In genomic region chr17:67717624-67718324, GRCh38 we compare ENCODE assay signal across 1 cellular context.
TF ChIP-seq lines count a peak whose summit lies in the region.

Gene NOL11 (plus strand): TSS chr17:67717936. CDS start chr17:67717948, 12 bp downstream.

TF ChIP-seq in K562, 482 proteins besides CTCF, POLR2A, EP300 and RAD21 (continued from another document and continues in another):
- TF ChIP-seq, protein P1, sequence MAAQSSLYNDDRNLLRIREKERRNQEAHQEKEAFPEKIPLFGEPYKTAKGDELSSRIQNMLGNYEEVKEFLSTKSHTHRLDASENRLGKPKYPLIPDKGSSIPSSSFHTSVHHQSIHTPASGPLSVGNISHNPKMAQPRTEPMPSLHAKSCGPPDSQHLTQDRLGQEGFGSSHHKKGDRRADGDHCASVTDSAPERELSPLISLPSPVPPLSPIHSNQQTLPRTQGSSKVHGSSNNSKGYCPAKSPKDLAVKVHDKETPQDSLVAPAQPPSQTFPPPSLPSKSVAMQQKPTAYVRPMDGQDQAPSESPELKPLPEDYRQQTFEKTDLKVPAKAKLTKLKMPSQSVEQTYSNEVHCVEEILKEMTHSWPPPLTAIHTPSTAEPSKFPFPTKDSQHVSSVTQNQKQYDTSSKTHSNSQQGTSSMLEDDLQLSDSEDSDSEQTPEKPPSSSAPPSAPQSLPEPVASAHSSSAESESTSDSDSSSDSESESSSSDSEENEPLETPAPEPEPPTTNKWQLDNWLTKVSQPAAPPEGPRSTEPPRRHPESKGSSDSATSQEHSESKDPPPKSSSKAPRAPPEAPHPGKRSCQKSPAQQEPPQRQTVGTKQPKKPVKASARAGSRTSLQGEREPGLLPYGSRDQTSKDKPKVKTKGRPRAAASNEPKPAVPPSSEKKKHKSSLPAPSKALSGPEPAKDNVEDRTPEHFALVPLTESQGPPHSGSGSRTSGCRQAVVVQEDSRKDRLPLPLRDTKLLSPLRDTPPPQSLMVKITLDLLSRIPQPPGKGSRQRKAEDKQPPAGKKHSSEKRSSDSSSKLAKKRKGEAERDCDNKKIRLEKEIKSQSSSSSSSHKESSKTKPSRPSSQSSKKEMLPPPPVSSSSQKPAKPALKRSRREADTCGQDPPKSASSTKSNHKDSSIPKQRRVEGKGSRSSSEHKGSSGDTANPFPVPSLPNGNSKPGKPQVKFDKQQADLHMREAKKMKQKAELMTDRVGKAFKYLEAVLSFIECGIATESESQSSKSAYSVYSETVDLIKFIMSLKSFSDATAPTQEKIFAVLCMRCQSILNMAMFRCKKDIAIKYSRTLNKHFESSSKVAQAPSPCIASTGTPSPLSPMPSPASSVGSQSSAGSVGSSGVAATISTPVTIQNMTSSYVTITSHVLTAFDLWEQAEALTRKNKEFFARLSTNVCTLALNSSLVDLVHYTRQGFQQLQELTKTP (IDR thresholded peaks at IDR 0.05; ENCODE audit: low read depth in 1 of 2, partially characterized antibody in 2 of 2), result peak; percentile 24 to 38
- TF ChIP-seq, protein P2, sequence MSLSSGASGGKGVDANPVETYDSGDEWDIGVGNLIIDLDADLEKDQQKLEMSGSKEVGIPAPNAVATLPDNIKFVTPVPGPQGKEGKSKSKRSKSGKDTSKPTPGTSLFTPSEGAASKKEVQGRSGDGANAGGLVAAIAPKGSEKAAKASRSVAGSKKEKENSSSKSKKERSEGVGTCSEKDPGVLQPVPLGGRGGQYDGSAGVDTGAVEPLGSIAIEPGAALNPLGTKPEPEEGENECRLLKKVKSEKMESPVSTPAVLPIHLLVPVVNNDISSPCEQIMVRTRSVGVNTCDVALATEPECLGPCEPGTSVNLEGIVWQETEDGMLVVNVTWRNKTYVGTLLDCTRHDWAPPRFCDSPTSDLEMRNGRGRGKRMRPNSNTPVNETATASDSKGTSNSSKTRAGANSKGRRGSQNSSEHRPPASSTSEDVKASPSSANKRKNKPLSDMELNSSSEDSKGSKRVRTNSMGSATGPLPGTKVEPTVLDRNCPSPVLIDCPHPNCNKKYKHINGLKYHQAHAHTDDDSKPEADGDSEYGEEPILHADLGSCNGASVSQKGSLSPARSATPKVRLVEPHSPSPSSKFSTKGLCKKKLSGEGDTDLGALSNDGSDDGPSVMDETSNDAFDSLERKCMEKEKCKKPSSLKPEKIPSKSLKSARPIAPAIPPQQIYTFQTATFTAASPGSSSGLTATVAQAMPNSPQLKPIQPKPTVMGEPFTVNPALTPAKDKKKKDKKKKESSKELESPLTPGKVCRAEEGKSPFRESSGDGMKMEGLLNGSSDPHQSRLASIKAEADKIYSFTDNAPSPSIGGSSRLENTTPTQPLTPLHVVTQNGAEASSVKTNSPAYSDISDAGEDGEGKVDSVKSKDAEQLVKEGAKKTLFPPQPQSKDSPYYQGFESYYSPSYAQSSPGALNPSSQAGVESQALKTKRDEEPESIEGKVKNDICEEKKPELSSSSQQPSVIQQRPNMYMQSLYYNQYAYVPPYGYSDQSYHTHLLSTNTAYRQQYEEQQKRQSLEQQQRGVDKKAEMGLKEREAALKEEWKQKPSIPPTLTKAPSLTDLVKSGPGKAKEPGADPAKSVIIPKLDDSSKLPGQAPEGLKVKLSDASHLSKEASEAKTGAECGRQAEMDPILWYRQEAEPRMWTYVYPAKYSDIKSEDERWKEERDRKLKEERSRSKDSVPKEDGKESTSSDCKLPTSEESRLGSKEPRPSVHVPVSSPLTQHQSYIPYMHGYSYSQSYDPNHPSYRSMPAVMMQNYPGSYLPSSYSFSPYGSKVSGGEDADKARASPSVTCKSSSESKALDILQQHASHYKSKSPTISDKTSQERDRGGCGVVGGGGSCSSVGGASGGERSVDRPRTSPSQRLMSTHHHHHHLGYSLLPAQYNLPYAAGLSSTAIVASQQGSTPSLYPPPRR (CRISPR knock-in tag; IDR thresholded peaks at IDR 0.05; ENCODE audit: borderline replicate concordance), result 0 out of 2 replicates have a peak, but pooled peaks have one; percentile 64
- TF ChIP-seq ZKSCAN8 (CRISPR knock-in tag; IDR thresholded peaks at IDR 0.05), result no peak
- peak; percentile 99 for TF ChIP-seq CHD2 (IDR thresholded peaks at IDR 0.05; ENCODE audit: low read depth, low read length)
- no peak for TF ChIP-seq SMARCB1 (IDR thresholded peaks at IDR 0.05; ENCODE audit: insufficient read length, low read depth)
- TF ChIP-seq PRMT5 (CRISPR knock-in tag; IDR thresholded peaks at IDR 0.05), result no peak
- no peak for TF ChIP-seq CHD4 (IDR thresholded peaks at IDR 0.05; ENCODE audit: insufficient read depth, insufficient replicate concordance, low read depth, low read length, poor library complexity, severe bottlenecking)
- TF ChIP-seq DLX4 (CRISPR knock-in tag; IDR thresholded peaks at IDR 0.05), result no peak
- peak; percentile 97 for TF ChIP-seq SP1 (CRISPR knock-in tag; IDR thresholded peaks at IDR 0.05)
- peak; percentile 62 to 87 for TF ChIP-seq MNT (conservative IDR thresholded peaks at IDR 0.05)
- TF ChIP-seq, protein P3, sequence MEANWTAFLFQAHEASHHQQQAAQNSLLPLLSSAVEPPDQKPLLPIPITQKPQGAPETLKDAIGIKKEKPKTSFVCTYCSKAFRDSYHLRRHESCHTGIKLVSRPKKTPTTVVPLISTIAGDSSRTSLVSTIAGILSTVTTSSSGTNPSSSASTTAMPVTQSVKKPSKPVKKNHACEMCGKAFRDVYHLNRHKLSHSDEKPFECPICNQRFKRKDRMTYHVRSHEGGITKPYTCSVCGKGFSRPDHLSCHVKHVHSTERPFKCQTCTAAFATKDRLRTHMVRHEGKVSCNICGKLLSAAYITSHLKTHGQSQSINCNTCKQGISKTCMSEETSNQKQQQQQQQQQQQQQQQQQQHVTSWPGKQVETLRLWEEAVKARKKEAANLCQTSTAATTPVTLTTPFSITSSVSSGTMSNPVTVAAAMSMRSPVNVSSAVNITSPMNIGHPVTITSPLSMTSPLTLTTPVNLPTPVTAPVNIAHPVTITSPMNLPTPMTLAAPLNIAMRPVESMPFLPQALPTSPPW (CRISPR knock-in tag; IDR thresholded peaks at IDR 0.05), result peak; percentile 77
- TF ChIP-seq ZNF512 (tag; IDR thresholded peaks at IDR 0.05), result no peak
- no peak for TF ChIP-seq ZNF57 (CRISPR knock-in tag; IDR thresholded peaks at IDR 0.05)
- no peak for TF ChIP-seq OTX1 (CRISPR knock-in tag; IDR thresholded peaks at IDR 0.05)
- no peak for TF ChIP-seq TAF15 (IDR thresholded peaks at IDR 0.05; ENCODE audit: low read depth, low read length)
- TF ChIP-seq, protein P4, sequence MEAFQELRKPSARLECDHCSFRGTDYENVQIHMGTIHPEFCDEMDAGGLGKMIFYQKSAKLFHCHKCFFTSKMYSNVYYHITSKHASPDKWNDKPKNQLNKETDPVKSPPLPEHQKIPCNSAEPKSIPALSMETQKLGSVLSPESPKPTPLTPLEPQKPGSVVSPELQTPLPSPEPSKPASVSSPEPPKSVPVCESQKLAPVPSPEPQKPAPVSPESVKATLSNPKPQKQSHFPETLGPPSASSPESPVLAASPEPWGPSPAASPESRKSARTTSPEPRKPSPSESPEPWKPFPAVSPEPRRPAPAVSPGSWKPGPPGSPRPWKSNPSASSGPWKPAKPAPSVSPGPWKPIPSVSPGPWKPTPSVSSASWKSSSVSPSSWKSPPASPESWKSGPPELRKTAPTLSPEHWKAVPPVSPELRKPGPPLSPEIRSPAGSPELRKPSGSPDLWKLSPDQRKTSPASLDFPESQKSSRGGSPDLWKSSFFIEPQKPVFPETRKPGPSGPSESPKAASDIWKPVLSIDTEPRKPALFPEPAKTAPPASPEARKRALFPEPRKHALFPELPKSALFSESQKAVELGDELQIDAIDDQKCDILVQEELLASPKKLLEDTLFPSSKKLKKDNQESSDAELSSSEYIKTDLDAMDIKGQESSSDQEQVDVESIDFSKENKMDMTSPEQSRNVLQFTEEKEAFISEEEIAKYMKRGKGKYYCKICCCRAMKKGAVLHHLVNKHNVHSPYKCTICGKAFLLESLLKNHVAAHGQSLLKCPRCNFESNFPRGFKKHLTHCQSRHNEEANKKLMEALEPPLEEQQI (IDR thresholded peaks at IDR 0.05), result no peak
- TF ChIP-seq MCM7 (IDR thresholded peaks at IDR 0.05), result no peak
- TF ChIP-seq ESRRA (IDR thresholded peaks at IDR 0.05; ENCODE audit: borderline replicate concordance, low read depth), result peak; percentile 46
- no peak for TF ChIP-seq BACH1 (tag; IDR thresholded peaks at IDR 0.05)
- TF ChIP-seq ZNF407 (IDR thresholded peaks at IDR 0.05; ENCODE audit: low read depth), result no peak
- no peak for TF ChIP-seq KLF6 (CRISPR knock-in tag; IDR thresholded peaks at IDR 0.05; ENCODE audit: borderline replicate concordance)
- no peak for TF ChIP-seq PTTG1 (tag; IDR thresholded peaks at IDR 0.05; ENCODE audit: low read depth)
- TF ChIP-seq POLR3A (IDR thresholded peaks at IDR 0.05; ENCODE audit: borderline replicate concordance, extremely low read depth, insufficient read depth, insufficient read length), result no peak
- peak in 1 of 2 experiments; percentile 74; a peak in 2 of 4 replicates for TF ChIP-seq HDAC1 (IDR thresholded peaks at IDR 0.05)
- no peak for TF ChIP-seq ILF3 (IDR thresholded peaks at IDR 0.05; ENCODE audit: borderline replicate concordance)
- TF ChIP-seq CTBP1 (IDR thresholded peaks at IDR 0.05; ENCODE audit: borderline replicate concordance), result peak; percentile 87; the same call in 1 of the 2 replicates
- no peak for TF ChIP-seq WHSC1 (IDR thresholded peaks at IDR 0.05; ENCODE audit: low read length)
- TF ChIP-seq PHF8 (IDR thresholded peaks at IDR 0.05; ENCODE audit: borderline replicate concordance, low read length), result peak; percentile 91; the same call in 1 of the 2 replicates
- TF ChIP-seq POLR2B (IDR thresholded peaks at IDR 0.05; ENCODE audit: low read depth, partially characterized antibody), result peak; percentile 93
- no peak for TF ChIP-seq BCL6 (CRISPR knock-in tag; IDR thresholded peaks at IDR 0.05)
